8 cellular contexts compared by ENCODE assay signal in the genomic region with DNA sequence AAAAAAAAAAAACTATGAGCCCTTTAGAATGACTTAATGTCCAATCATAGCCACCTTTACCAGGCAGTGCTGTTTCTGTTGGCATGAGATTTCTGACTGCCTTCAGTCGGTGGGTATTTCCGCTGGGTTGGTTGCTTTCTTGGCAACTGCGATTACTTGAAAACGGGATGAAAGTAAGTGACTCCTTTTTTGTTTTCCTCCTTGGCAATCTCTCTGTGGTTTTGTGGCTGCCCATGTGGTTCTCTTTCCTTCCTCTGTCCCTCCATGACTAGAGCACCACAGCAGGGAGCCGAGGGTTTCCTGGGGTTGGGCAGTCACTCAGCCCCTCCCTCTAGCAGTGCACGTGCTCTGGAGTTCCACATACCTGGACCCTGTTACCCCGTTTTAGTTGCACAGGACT.
DNase-seq lines count a peak whose midpoint lies in the region; ATAC-seq and TF ChIP-seq lines count a peak whose summit lies in the region.

No MANE protein-coding gene starts in this region.

- DNase-seq in activated CD8-positive, alpha-beta memory T cell treated with anti-CD3 and anti-CD28 coated beads, Interleukin-2, amount 50 U/mL, for 48 hours: peak; percentile 62
- no peak for DNase-seq in activated CD8-positive, alpha-beta memory T cell treated with anti-CD3 and anti-CD28 coated beads for 24 hours
- DNase-seq in T-helper 2 cell treated with Interferon-gamma antibody and Interleukin-4, amounts not matched to agents 5 μg/mL and 100 μg/mL, for 36 hours (ENCODE audit: low spot score): peak; percentile 59
- DNase-seq in epithelial cell of esophagus (ENCODE audit: low read depth) (peak; percentile 64), iPS-NIHi11 (ENCODE audit: low spot score) (no peak), HT-29 (ENCODE audit: low spot score) (no peak)
- DNase-seq in stimulated activated naive CD8-positive, alpha-beta T cell treated with anti-CD3 and anti-CD28 coated beads, Interleukin-15, amount 100 ng/mL, for 72 hours: peak in 1 of 2 donors; percentile 62

- no peaks in the 10 kb centered on the region for H3K36me3 Mint-ChIP-seq in T-helper 2 cell treated with Interferon-gamma antibody and Interleukin-4, amounts not matched to agents 5 μg/mL and 100 μg/mL, for 36 hours (ENCODE audit: low read depth)

- peak overlapping the region; percentile 44 for H3K4me3 Mint-ChIP-seq in T-helper 2 cell treated with Interferon-gamma antibody and Interleukin-4, amounts not matched to agents 5 μg/mL and 100 μg/mL, for 36 hours
- H3K4me3 Mint-ChIP-seq in stimulated activated naive CD8-positive, alpha-beta T cell treated with anti-CD3 and anti-CD28 coated beads, Interleukin-15, amount 100 ng/mL, for 72 hours: peak overlapping the region; percentile 24 to 36

- no peak overlapping the region for H3K4me3 ChIP-seq in epithelial cell of esophagus (ENCODE audit: low read length)

- peak overlapping the region; percentile 37 for H3K27ac Mint-ChIP-seq in T-helper 2 cell treated with Interferon-gamma antibody and Interleukin-4, amounts not matched to agents 5 μg/mL and 100 μg/mL, for 36 hours
- peak overlapping the region in 1 of 2 donors; percentile 45 for H3K27ac Mint-ChIP-seq in stimulated activated naive CD8-positive, alpha-beta T cell treated with anti-CD3 and anti-CD28 coated beads, Interleukin-15, amount 100 ng/mL, for 72 hours

- peak; percentile 88 for ATAC-seq in stimulated activated naive CD8-positive, alpha-beta T cell treated with anti-CD3 and anti-CD28 coated beads, Interleukin-15, amount 100 ng/mL, for 72 hours
- no peak for ATAC-seq in HG02588 (IDR thresholded peaks at IDR 0.05; ENCODE audit: unreplicated experiment)

- peaks cover 14% of the 10 kb centered on the region for H3K27me3 Mint-ChIP-seq in T-helper 2 cell treated with Interferon-gamma antibody and Interleukin-4, amounts not matched to agents 5 μg/mL and 100 μg/mL, for 36 hours (ENCODE audit: low read depth)
- H3K27me3 Mint-ChIP-seq in stimulated activated naive CD8-positive, alpha-beta T cell treated with anti-CD3 and anti-CD28 coated beads, Interleukin-15, amount 100 ng/mL, for 72 hours: peaks cover 53% of the 10 kb centered on the region

- no peak for TF ChIP-seq CTCF in epithelial cell of esophagus (IDR thresholded peaks at IDR 0.05; ENCODE audit: insufficient read depth, low read depth, low read length, missing control alignments)

- H3K4me1 Mint-ChIP-seq in T-helper 2 cell treated with Interferon-gamma antibody and Interleukin-4, amounts not matched to agents 5 μg/mL and 100 μg/mL, for 36 hours (ENCODE audit: low read depth): peaks cover 33% of the 10 kb centered on the region
- H3K4me1 Mint-ChIP-seq in stimulated activated naive CD8-positive, alpha-beta T cell treated with anti-CD3 and anti-CD28 coated beads, Interleukin-15, amount 100 ng/mL, for 72 hours: peaks cover 34% of the 10 kb centered on the region

- H3K9me3 Mint-ChIP-seq in T-helper 2 cell treated with Interferon-gamma antibody and Interleukin-4, amounts not matched to agents 5 μg/mL and 100 μg/mL, for 36 hours: no peaks in the 10 kb centered on the region
- no peaks in the 10 kb centered on the region for H3K9me3 Mint-ChIP-seq in stimulated activated naive CD8-positive, alpha-beta T cell treated with anti-CD3 and anti-CD28 coated beads, Interleukin-15, amount 100 ng/mL, for 72 hours

Comparison
In these comparisons a context has a peak if more than half of its experiments do, and no peak if none do; other contexts are left out.
1. DNase-seq: peak in activated CD8-positive, alpha-beta memory T cell treated with anti-CD3 and anti-CD28 coated beads, Interleukin-2, amount 50 U/mL, for 48 hours (single experiment), T-helper 2 cell treated with Interferon-gamma antibody and Interleukin-4, amounts not matched to agents 5 μg/mL and 100 μg/mL, for 36 hours (single experiment) and epithelial cell of esophagus (single experiment); none in activated CD8-positive, alpha-beta memory T cell treated with anti-CD3 and anti-CD28 coated beads for 24 hours (single experiment), iPS-NIHi11 (single experiment) and HT-29 (single experiment).